27 cellular contexts compared by ENCODE assay signal in genomic region chr18:68734311-68734710, GRCh38. TPM values are rescaled to one million over a fixed set of nuclear protein-coding genes. Genes with fewer than 3 reads are reported as not detected.
DNase-seq lines count a peak whose midpoint lies in the region; ATAC-seq, FAIRE-seq and TF ChIP-seq lines count a peak whose summit lies in the region.
"Had no signal": no experiment of that assay in that cellular context is flagged by ENCODE, and none has a peak within 500 bp of the region (broad histone marks: within the 10 kb centered on the region; RNA-seq: fewer than 3 reads in every experiment).

No MANE protein-coding gene starts in this region.

- H3K79me2 ChIP-seq in ACC112 (ENCODE audit: control insufficient read depth, insufficient read depth, low read length, unreplicated experiment) (no peaks in the 10 kb centered on the region), astrocyte (ENCODE audit: insufficient read depth, low read length) (no peaks in the 10 kb centered on the region)

- H3K27me3 ChIP-seq in ACC112 (ENCODE audit: insufficient read depth, low read length): no peaks in the 10 kb centered on the region
- no peaks in the 10 kb centered on the region for H3K27me3 ChIP-seq in astrocyte (ENCODE audit: insufficient read depth, low read length)
- no peaks in the 10 kb centered on the region for H3K27me3 ChIP-seq in effector memory CD4-positive, alpha-beta T cell (replicated peaks; ENCODE audit: control insufficient read depth, insufficient read depth, low read length, poor library complexity, severe bottlenecking)
- H3K27me3 ChIP-seq: esophagus squamous epithelium had no signal

- H3K9ac ChIP-seq in astrocyte (ENCODE audit: low read length): no peak overlapping the region

- H3K27me3 Mint-ChIP-seq in HFFc6 (ENCODE audit: insufficient read depth) (peaks cover 1% of the 10 kb centered on the region), astrocyte (ENCODE audit: low read depth, unreplicated experiment) (no peaks in the 10 kb centered on the region)
- H3K27me3 Mint-ChIP-seq: activated CD8-positive, alpha-beta T cell treated with anti-CD3 and anti-CD28 coated beads for 36 hours had no signal

- ATAC-seq in HG03159 (IDR thresholded peaks at IDR 0.05; ENCODE audit: unreplicated experiment) (no peak), GM19328 (IDR thresholded peaks at IDR 0.05; ENCODE audit: unreplicated experiment) (no peak)
- ATAC-seq: activated CD8-positive, alpha-beta T cell treated with anti-CD3 and anti-CD28 coated beads for 36 hours; activated naive CD4-positive, alpha-beta T cell treated with anti-CD3 and anti-CD28 coated beads, Interleukin-2, amount 50 U/mL, for 72 hours; K562; stimulated activated naive B cell treated with anti-CD40 and anti-IgM and Interleukin-4, amounts not matched to agents 10 μg/mL and 1 μg/mL and 100 μg/mL, for 72 hours had no signal

- peak; percentile 32 for FAIRE-seq in astrocyte (lab: Jason Lieb, UNC)
- FAIRE-seq: bronchial epithelial cell, K562 had no signal

- no peaks in the 10 kb centered on the region for H3K9me3 ChIP-seq in astrocyte (ENCODE audit: insufficient read depth, low read depth, low read length)
- H3K9me3 ChIP-seq in effector memory CD4-positive, alpha-beta T cell (ENCODE audit: control insufficient read depth, low read length): no peaks in the 10 kb centered on the region
- H3K9me3 ChIP-seq: esophagus squamous epithelium had no signal

- H3K27ac Mint-ChIP-seq in HFFc6 (peak overlapping the region; percentile 57), astrocyte (ENCODE audit: unreplicated experiment) (no peak overlapping the region)
- H3K27ac Mint-ChIP-seq: activated CD8-positive, alpha-beta T cell treated with anti-CD3 and anti-CD28 coated beads for 36 hours; activated naive CD4-positive, alpha-beta T cell treated with anti-CD3 and anti-CD28 coated beads, Interleukin-2, amount 50 U/mL, for 72 hours; stimulated activated naive B cell treated with anti-CD40 and anti-IgM and Interleukin-4, amounts not matched to agents 10 μg/mL and 1 μg/mL and 100 μg/mL, for 72 hours; WTC11 had no signal

- no peaks in the 10 kb centered on the region for H4K20me1 ChIP-seq in astrocyte (ENCODE audit: insufficient read depth, low read length)

- H3K4me3 Mint-ChIP-seq in HFFc6: peak overlapping the region; percentile 67
- H3K4me3 Mint-ChIP-seq in astrocyte (ENCODE audit: unreplicated experiment): no peak overlapping the region
- H3K4me3 Mint-ChIP-seq: activated CD8-positive, alpha-beta T cell treated with anti-CD3 and anti-CD28 coated beads for 36 hours; CD4-positive, alpha-beta memory T cell; neural crest cell; stimulated activated naive B cell treated with anti-CD40 and anti-IgM and Interleukin-4, amounts not matched to agents 10 μg/mL and 1 μg/mL and 100 μg/mL, for 72 hours; WTC11 had no signal

- peak overlapping the region; percentile 1 for H2AFZ ChIP-seq in ACC112 (ENCODE audit: low read length, unreplicated experiment)
- H2AFZ ChIP-seq in astrocyte (ENCODE audit: low read depth, low read length): no peak overlapping the region

- H3K9me3 Mint-ChIP-seq in HFFc6 (no peaks in the 10 kb centered on the region), astrocyte (ENCODE audit: unreplicated experiment) (no peaks in the 10 kb centered on the region)
- H3K9me3 Mint-ChIP-seq: activated CD8-positive, alpha-beta T cell treated with anti-CD3 and anti-CD28 coated beads for 36 hours; activated naive CD4-positive, alpha-beta T cell treated with anti-CD3 and anti-CD28 coated beads, Interleukin-2, amount 50 U/mL, for 72 hours; CD4-positive, alpha-beta memory T cell; stimulated activated naive B cell treated with anti-CD40 and anti-IgM and Interleukin-4, amounts not matched to agents 10 μg/mL and 1 μg/mL and 100 μg/mL, for 72 hours; WTC11 had no signal

- DNase-seq in HFFc6: peak; percentile 67
- DNase-seq in astrocyte (ENCODE audit: low read depth): peak; percentile 43
- DNase-seq in hepatic stellate cell (ENCODE audit: low spot score): peak; percentile 26
- no peak for DNase-seq in NCI-H1105 (lab: John Stamatoyannopoulos, UW)
- no peak for DNase-seq in effector memory CD4-positive, alpha-beta T cell
- DNase-seq: ACHN; activated CD8-positive, alpha-beta T cell treated with anti-CD3 and anti-CD28 coated beads for 36 hours; activated T-cell treated with anti-CD3 and anti-CD28 coated beads, Interleukin-2, amount 50 U/mL, for 48 hours; CD4-positive, alpha-beta memory T cell; DMS79 treated with DMSO at 0.1 percent for 48 hours; effector CD4-positive, alpha-beta T cell; esophagus squamous epithelium; H7; kidney glomerular epithelial cell; NCI-H1417 treated with DMSO at 0.1 percent for 48 hours; NCI-H526 treated with DMSO at 0.1 percent for 48 hours; SHP77 treated with DMSO at 0.1 percent for 48 hours; stimulated activated CD4-positive, alpha-beta T cell treated with anti-CD3 and anti-CD28 coated beads, Interleukin-12 subunit alpha, Interleukin-12 subunit beta, amount 100 ng/mL, for 4 hours; stimulated activated naive B cell treated with anti-CD40 and anti-IgM and Interleukin-4, amounts not matched to agents 10 μg/mL and 1 μg/mL and 100 μg/mL, for 72 hours had no signal

- TF ChIP-seq CTCF in HFFc6 (IDR thresholded peaks at IDR 0.05) (no peak), astrocyte (IDR thresholded peaks at IDR 0.05; ENCODE audit: insufficient read depth, low read depth, low read length) (no peak)

- H3K36me3 Mint-ChIP-seq in HFFc6 (ENCODE audit: low read depth) (no peaks in the 10 kb centered on the region), astrocyte (ENCODE audit: low read depth, unreplicated experiment) (no peaks in the 10 kb centered on the region)
- H3K36me3 Mint-ChIP-seq: activated naive CD4-positive, alpha-beta T cell treated with anti-CD3 and anti-CD28 coated beads, Interleukin-2, amount 50 U/mL, for 72 hours; CD4-positive, alpha-beta memory T cell; stimulated activated naive B cell treated with anti-CD40 and anti-IgM and Interleukin-4, amounts not matched to agents 10 μg/mL and 1 μg/mL and 100 μg/mL, for 72 hours; WTC11 had no signal

- H3K4me1 Mint-ChIP-seq in HFFc6 (ENCODE audit: low read depth) (peaks cover 26% of the 10 kb centered on the region), astrocyte (ENCODE audit: low read depth, unreplicated experiment) (no peaks in the 10 kb centered on the region)
- H3K4me1 Mint-ChIP-seq: neural crest cell had no signal

- H3K36me3 ChIP-seq in ACC112 (ENCODE audit: insufficient read depth, low read length) (no peaks in the 10 kb centered on the region), astrocyte (ENCODE audit: insufficient read depth, low read length) (no peaks in the 10 kb centered on the region)
- no peaks in the 10 kb centered on the region for H3K36me3 ChIP-seq in effector memory CD4-positive, alpha-beta T cell (ENCODE audit: control insufficient read depth, insufficient read depth, low read length)
- H3K36me3 ChIP-seq: esophagus squamous epithelium had no signal

- H3K27ac ChIP-seq in ACC112 (ENCODE audit: low read depth, low read length): no peak overlapping the region
- no peak overlapping the region for H3K27ac ChIP-seq in astrocyte (ENCODE audit: low read depth, low read length)
- H3K27ac ChIP-seq in effector memory CD4-positive, alpha-beta T cell (ENCODE audit: insufficient read depth, low read length, poor library complexity, severe bottlenecking): no peak overlapping the region
- H3K27ac ChIP-seq: esophagus squamous epithelium had no signal

- no peak overlapping the region for H3K4me3 ChIP-seq in ACC112 (ENCODE audit: low read depth, low read length)
- no peak overlapping the region for H3K4me3 ChIP-seq in astrocyte (ENCODE audit: insufficient read depth, low read depth, low read length)
- H3K4me3 ChIP-seq in effector memory CD4-positive, alpha-beta T cell (ENCODE audit: insufficient read depth, low read depth, low read length, poor library complexity, severe bottlenecking): no peak overlapping the region
- H3K4me3 ChIP-seq: esophagus squamous epithelium, K562 had no signal

- H3K4me1 ChIP-seq in ACC112 (ENCODE audit: control insufficient read depth, insufficient read depth, low read length, unreplicated experiment) (peaks cover 7% of the 10 kb centered on the region), astrocyte (ENCODE audit: insufficient read depth, low read length) (peaks cover 5% of the 10 kb centered on the region)
- no peaks in the 10 kb centered on the region for H3K4me1 ChIP-seq in effector memory CD4-positive, alpha-beta T cell (ENCODE audit: control insufficient read depth, insufficient read depth, low read length, poor library complexity, severe bottlenecking)
- H3K4me1 ChIP-seq: esophagus squamous epithelium had no signal

- H3K4me2 ChIP-seq in astrocyte (ENCODE audit: low read length): peak overlapping the region; percentile 40

RNA-seq across cellular contexts. Expression of gene TMX3, which starts 19.4 kb away (rescaled TPM):
- 10 to 100 TPM; 61.1 to 77.1 (median 71.4) TPM for total RNA-seq in HFFc6 (2021; fragmentation: NEBNext Ultra II Directional; extraction: Animal tissue kit (Norgen Biotek cat#: 25700))
- 64.4 and 64.6 TPM in 2 replicates for total RNA-seq in astrocyte

Comparison
In these comparisons a context has a peak if more than half of its experiments do, and no peak if none do; other contexts are left out.
1. DNase-seq: peak in HFFc6 (single experiment), astrocyte (single experiment) and hepatic stellate cell (single experiment); none in NCI-H1105 (single experiment) and effector memory CD4-positive, alpha-beta T cell (0 of 3).